21 cellular contexts compared by ENCODE assay signal in genomic region chr7:95240910-95241309, GRCh38.
"Had no signal": no experiment of that assay in that cellular context is flagged by ENCODE, and none has a peak within 500 bp of the region (broad histone marks: within the 10 kb centered on the region; RNA-seq: fewer than 3 reads in every experiment).

No MANE protein-coding gene starts in this region.

- H3K4me3 ChIP-seq: left ventricle myocardium inferior, lower lobe of right lung, ovary, psoas muscle, skin epidermis, thoracic aorta, tibial nerve, upper lobe of left lung had no signal

- ATAC-seq: lower lobe of right lung; psoas muscle; right cardiac atrium; stimulated activated naive B cell treated with anti-CD40 and anti-IgM and Interleukin-4, amounts not matched to agents 10 μg/mL and 1 μg/mL and 100 μg/mL, for 72 hours had no signal

- H3K4me1 ChIP-seq: left ventricle myocardium inferior, lower lobe of right lung, psoas muscle, upper lobe of left lung had no signal

- H3K4me3 Mint-ChIP-seq: nephron; stimulated activated naive B cell treated with anti-CD40 and anti-IgM and Interleukin-4, amounts not matched to agents 10 μg/mL and 1 μg/mL and 100 μg/mL, for 72 hours; stimulated activated naive CD8-positive, alpha-beta T cell treated with anti-CD3 and anti-CD28 coated beads, Interleukin-15, Interleukin-2, amounts not matched to agents 100 ng/mL and 50 ng/mL, for 24 hours had no signal

- DNase-seq: cerebellar nuclear complex; cortex of kidney; kidney; left ventricle myocardium inferior; lower lobe of right lung; naive B cell; occipital lobe; ovary; posterior cingulate gyrus; psoas muscle; right cardiac atrium; stimulated activated CD4-positive, alpha-beta T cell treated with anti-CD3 and anti-CD28 coated beads, Interleukin-15, amount 100 ng/mL, for 24 hours; stimulated activated CD4-positive, alpha-beta T cell treated with anti-CD3 and anti-CD28 coated beads, Interleukin-2, amount 100 ng/mL, for 48 hours; stimulated activated naive B cell treated with anti-CD40 and anti-IgM and Interleukin-4, amounts not matched to agents 10 μg/mL and 1 μg/mL and 100 μg/mL, for 72 hours; upper lobe of left lung had no signal

- H3K27me3 Mint-ChIP-seq: naive B cell; stimulated activated naive B cell treated with anti-CD40 and anti-IgM and Interleukin-4, amounts not matched to agents 10 μg/mL and 1 μg/mL and 100 μg/mL, for 72 hours; stimulated activated naive CD8-positive, alpha-beta T cell treated with anti-CD3 and anti-CD28 coated beads, Interleukin-15, Interleukin-2, amounts not matched to agents 100 ng/mL and 50 ng/mL, for 24 hours had no signal

- H3K4me1 Mint-ChIP-seq: naive B cell; stimulated activated naive B cell treated with anti-CD40 and anti-IgM and Interleukin-4, amounts not matched to agents 10 μg/mL and 1 μg/mL and 100 μg/mL, for 72 hours had no signal

- H3K36me3 ChIP-seq: left ventricle myocardium inferior, lower lobe of right lung, ovary, thoracic aorta, tibial nerve, upper lobe of left lung had no signal

- FAIRE-seq: urothelium cell line had no signal

- H3K9me3 Mint-ChIP-seq: naive B cell; nephron; stimulated activated naive B cell treated with anti-CD40 and anti-IgM and Interleukin-4, amounts not matched to agents 10 μg/mL and 1 μg/mL and 100 μg/mL, for 72 hours; stimulated activated naive CD8-positive, alpha-beta T cell treated with anti-CD3 and anti-CD28 coated beads, Interleukin-15, Interleukin-2, amounts not matched to agents 100 ng/mL and 50 ng/mL, for 24 hours had no signal

- H3K27me3 ChIP-seq: ovary, tibial nerve, upper lobe of left lung had no signal

- H3K36me3 Mint-ChIP-seq: naive B cell; stimulated activated naive B cell treated with anti-CD40 and anti-IgM and Interleukin-4, amounts not matched to agents 10 μg/mL and 1 μg/mL and 100 μg/mL, for 72 hours had no signal

- H3K27ac Mint-ChIP-seq: naive B cell; nephron; stimulated activated naive B cell treated with anti-CD40 and anti-IgM and Interleukin-4, amounts not matched to agents 10 μg/mL and 1 μg/mL and 100 μg/mL, for 72 hours; stimulated activated naive CD8-positive, alpha-beta T cell treated with anti-CD3 and anti-CD28 coated beads, Interleukin-15, Interleukin-2, amounts not matched to agents 100 ng/mL and 50 ng/mL, for 24 hours had no signal

- H3K9me3 ChIP-seq: left ventricle myocardium inferior, lower lobe of right lung, ovary, psoas muscle, thoracic aorta, tibial nerve, upper lobe of left lung had no signal

- H3K27ac ChIP-seq: left ventricle myocardium inferior, lower lobe of right lung, ovary, psoas muscle, skin epidermis, thoracic aorta, tibial nerve, upper lobe of left lung had no signal
